Comparison of ENCODE assay signal across 11 cellular contexts in genomic region chr2:43513216-43513615, GRCh38.
DNase-seq lines count a peak whose midpoint lies in the region; ATAC-seq and TF ChIP-seq lines count a peak whose summit lies in the region.
"Had no signal": no experiment of that assay in that cellular context is flagged by ENCODE, and none has a peak within 500 bp of the region (broad histone marks: within the 10 kb centered on the region; RNA-seq: fewer than 3 reads in every experiment).

No MANE protein-coding gene starts in this region.

- no peak overlapping the region for H3K4me3 ChIP-seq in thymus (ENCODE audit: low read length)
- H3K4me3 ChIP-seq in esophagus squamous epithelium, result no peak overlapping the region
- no peak overlapping the region for H3K4me3 ChIP-seq in right lobe of liver

- no peaks in the 10 kb centered on the region for H3K4me1 ChIP-seq in thymus (ENCODE audit: control insufficient read depth, insufficient read depth, low read length)
- H3K4me1 ChIP-seq in esophagus squamous epithelium, result peaks cover 0 to 39% (median 21%) of the 10 kb centered on the region in 3 donors
- peaks cover 0 to 21% (median 10%) of the 10 kb centered on the region in 4 donors for H3K4me1 ChIP-seq in right lobe of liver

- intact Hi-C loops in esophagus squamous epithelium (cut with DNase I), result no loop called here
- intact Hi-C loops in right lobe of liver (cut with DNase I), result no loop called here

- TF ChIP-seq POLR2A in esophagus squamous epithelium (IDR thresholded peaks at IDR 0.05), result no peak
- no peak for TF ChIP-seq POLR2A in right lobe of liver (IDR thresholded peaks at IDR 0.05)

- H3K27ac ChIP-seq in thymus (ENCODE audit: low read depth), result peak overlapping the region; percentile 31
- H3K27ac ChIP-seq in esophagus squamous epithelium, result peak overlapping the region in 2 of 4 donors; percentile 16 to 47
- H3K27ac ChIP-seq in right lobe of liver, result no peak overlapping the region

- H3K27me3 ChIP-seq in thymus (ENCODE audit: control insufficient read depth, insufficient read depth) (no peaks in the 10 kb centered on the region), esophagus squamous epithelium (no peaks in the 10 kb centered on the region), right lobe of liver (no peaks in the 10 kb centered on the region)

- DNase-seq in dedifferentiated amniotic fluid mesenchymal stem cell (ENCODE audit: extremely low spot score) (peak; percentile 24), mesenteric fat pad (ENCODE audit: low spot score) (no peak), omental fat pad (ENCODE audit: low spot score) (no peak), esophagus squamous epithelium (lab: John Stamatoyannopoulos, UW) (no peak), right lobe of liver (no peak)
- DNase-seq: cerebellar nuclear complex; KBM-7; stimulated activated CD4-positive, alpha-beta T cell treated with anti-CD3 and anti-CD28 coated beads, Interleukin-12 subunit alpha, Interleukin-12 subunit beta, amount 100 ng/mL, for 4 hours had no signal

- TF ChIP-seq CTCF in omental fat pad (IDR thresholded peaks at IDR 0.05) (no peak), esophagus squamous epithelium (IDR thresholded peaks at IDR 0.05) (no peak), right lobe of liver (IDR thresholded peaks at IDR 0.05) (no peak)

- H3K36me3 ChIP-seq in thymus (ENCODE audit: control insufficient read depth, insufficient read depth), result peaks cover 4% of the 10 kb centered on the region
- peaks cover 0 to 21% (median 0%) of the 10 kb centered on the region in 3 donors for H3K36me3 ChIP-seq in esophagus squamous epithelium
- H3K36me3 ChIP-seq in right lobe of liver, result no peaks in the 10 kb centered on the region

- ATAC-seq in GM19025 (IDR thresholded peaks at IDR 0.05; ENCODE audit: low read depth, unreplicated experiment) (peak; percentile 70), HG02852 (IDR thresholded peaks at IDR 0.05; ENCODE audit: unreplicated experiment) (peak; percentile 70), omental fat pad (ENCODE audit: low FRiP score) (no peak), right lobe of liver (no peak)

- H3K9me3 ChIP-seq in thymus (ENCODE audit: control insufficient read depth) (no peaks in the 10 kb centered on the region), esophagus squamous epithelium (no peaks in the 10 kb centered on the region), right lobe of liver (no peaks in the 10 kb centered on the region)

Comparison
In these comparisons a context has a peak if more than half of its experiments do, and no peak if none do; other contexts are left out.
1. ATAC-seq: peak in GM19025 (single experiment) and HG02852 (single experiment); none in omental fat pad (single experiment) and right lobe of liver (0 of 4).